Comparison of ENCODE assay signal across 31 cellular contexts in the genomic region with DNA sequence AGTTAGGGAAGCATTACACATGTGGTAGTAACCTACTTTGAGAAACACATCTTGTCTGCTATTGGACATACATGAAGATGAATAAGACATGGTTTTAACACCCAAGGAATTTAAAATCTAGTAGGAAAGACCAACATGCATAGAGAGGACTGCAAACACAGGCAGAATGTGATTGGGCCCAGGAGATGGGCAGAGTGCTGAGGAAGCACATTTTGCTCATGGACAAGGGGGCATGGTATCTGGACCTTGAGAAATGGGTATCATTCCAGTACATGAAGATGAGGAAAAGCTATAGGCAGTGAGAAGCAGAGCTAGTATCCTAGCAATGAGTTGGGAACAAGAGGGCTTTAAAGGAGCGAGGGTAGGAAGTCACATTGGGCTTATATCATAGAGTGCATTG.
"Had no signal": no experiment of that assay in that cellular context is flagged by ENCODE, and none has a peak within 500 bp of the region (broad histone marks: within the 10 kb centered on the region; RNA-seq: fewer than 3 reads in every experiment).

No MANE protein-coding gene starts in this region.

- H3K4me3 Mint-ChIP-seq: naive thymus-derived CD8-positive, alpha-beta T cell; natural killer cell treated with Interleukin-12 subunit alpha and Interleukin-12 subunit beta and Interleukin-15 and Interleukin-18, amount 100 ng/mL, for 72 hours; neural progenitor cell; stimulated activated memory B cell treated with anti-CD40 and anti-IgM and Interleukin-4, amounts not matched to agents 10 μg/mL and 1 μg/mL and 100 μg/mL, for 72 hours; stimulated activated naive CD8-positive, alpha-beta T cell treated with anti-CD3 and anti-CD28 coated beads, Interleukin-15, amount 100 ng/mL, for 72 hours; type B pancreatic cell had no signal

- H3K4me1 ChIP-seq: psoas muscle, suprapubic skin, testis, uterus had no signal

- H3K36me3 Mint-ChIP-seq: naive thymus-derived CD8-positive, alpha-beta T cell; natural killer cell treated with Interleukin-12 subunit alpha and Interleukin-12 subunit beta and Interleukin-15 and Interleukin-18, amount 100 ng/mL, for 72 hours; neural progenitor cell; stimulated activated memory B cell treated with anti-CD40 and anti-IgM and Interleukin-4, amounts not matched to agents 10 μg/mL and 1 μg/mL and 100 μg/mL, for 72 hours; type B pancreatic cell had no signal

- H3K4me2 ChIP-seq: neural progenitor cell, smooth muscle cell had no signal

- H3K4me1 Mint-ChIP-seq: stimulated activated naive CD8-positive, alpha-beta T cell treated with anti-CD3 and anti-CD28 coated beads, Interleukin-15, amount 100 ng/mL, for 72 hours had no signal

- H3K36me3 ChIP-seq: neural progenitor cell, ovary, spleen, suprapubic skin, tibial artery, transverse colon, upper lobe of right lung, uterus had no signal

- ATAC-seq: naive thymus-derived CD8-positive, alpha-beta T cell; natural killer cell treated with Interleukin-12 subunit alpha and Interleukin-12 subunit beta and Interleukin-15 and Interleukin-18, amount 100 ng/mL, for 72 hours; psoas muscle; right cardiac atrium; sciatic nerve; stimulated activated memory B cell treated with anti-CD40 and anti-IgM and Interleukin-4, amounts not matched to agents 10 μg/mL and 1 μg/mL and 100 μg/mL, for 72 hours; stimulated activated naive CD8-positive, alpha-beta T cell treated with anti-CD3 and anti-CD28 coated beads, Interleukin-15, amount 100 ng/mL, for 72 hours; stimulated activated naive CD8-positive, alpha-beta T cell treated with anti-CD3 and anti-CD28 coated beads, Interleukin-15, Interleukin-2, amounts not matched to agents 100 U/mL and 50 U/mL, for 24 hours; upper lobe of right lung had no signal

- H3K27me3 Mint-ChIP-seq: stimulated activated memory B cell treated with anti-CD40 and anti-IgM and Interleukin-4, amounts not matched to agents 10 μg/mL and 1 μg/mL and 100 μg/mL, for 72 hours; type B pancreatic cell had no signal

- H3K9me3 ChIP-seq: ovary, psoas muscle, spleen, suprapubic skin, testis, tibial artery, transverse colon, upper lobe of right lung, uterus had no signal

- H3K27ac Mint-ChIP-seq: naive thymus-derived CD8-positive, alpha-beta T cell; natural killer cell treated with Interleukin-12 subunit alpha and Interleukin-12 subunit beta and Interleukin-15 and Interleukin-18, amount 100 ng/mL, for 72 hours; neural progenitor cell; progenitor cell of endocrine pancreas; stimulated activated memory B cell treated with anti-CD40 and anti-IgM and Interleukin-4, amounts not matched to agents 10 μg/mL and 1 μg/mL and 100 μg/mL, for 72 hours; stimulated activated naive CD8-positive, alpha-beta T cell treated with anti-CD3 and anti-CD28 coated beads, Interleukin-15, amount 100 ng/mL, for 72 hours; type B pancreatic cell had no signal

- DNase-seq: naive thymus-derived CD8-positive, alpha-beta T cell; occipital lobe; ovary; posterior cingulate gyrus; psoas muscle; right cardiac atrium; spleen; stimulated activated CD4-positive, alpha-beta T cell treated with anti-CD3 and anti-CD28 coated beads, Interleukin-12 subunit alpha, Interleukin-12 subunit beta, amount 100 ng/mL, for 4 hours; stimulated activated CD4-positive, alpha-beta T cell treated with anti-CD3 and anti-CD28 coated beads, Interleukin-1b, Interleukin-23, amount 100 ng/mL, for 48 hours; stimulated activated CD4-positive, alpha-beta T cell treated with anti-CD3 and anti-CD28 coated beads, Interleukin-4, amount 100 ng/mL, for 1 hour; stimulated activated CD4-positive, alpha-beta T cell treated with anti-CD3 and anti-CD28 coated beads, Interleukin-4, amount 100 ng/mL, for 4 hours; stimulated activated CD8-positive, alpha-beta memory T cell treated with anti-CD3 and anti-CD28 coated beads, Interleukin-4, amount 100 ng/mL, for 48 hours; stimulated activated naive CD4-positive, alpha-beta T cell; stimulated activated naive CD8-positive, alpha-beta T cell treated with anti-CD3 and anti-CD28 coated beads, Interleukin-15, amount 100 ng/mL, for 72 hours; stimulated activated naive CD8-positive, alpha-beta T cell treated with anti-CD3 and anti-CD28 coated beads, Interleukin-15, Interleukin-2, amounts not matched to agents 100 U/mL and 50 U/mL, for 24 hours; substantia nigra; testis; tibial artery; transverse colon; upper lobe of right lung; uterus had no signal

- H3K4me3 ChIP-seq: neural progenitor cell, ovary, psoas muscle, skin epidermis, smooth muscle cell, spleen, suprapubic skin, testis, tibial artery, transverse colon, upper lobe of right lung, uterus had no signal

- H3K27me3 ChIP-seq: neural progenitor cell, ovary, suprapubic skin, testis, transverse colon, upper lobe of right lung, uterus had no signal

- H3K9me3 Mint-ChIP-seq: naive thymus-derived CD8-positive, alpha-beta T cell; natural killer cell treated with Interleukin-12 subunit alpha and Interleukin-12 subunit beta and Interleukin-15 and Interleukin-18, amount 100 ng/mL, for 72 hours; neural progenitor cell; stimulated activated memory B cell treated with anti-CD40 and anti-IgM and Interleukin-4, amounts not matched to agents 10 μg/mL and 1 μg/mL and 100 μg/mL, for 72 hours; stimulated activated naive CD8-positive, alpha-beta T cell treated with anti-CD3 and anti-CD28 coated beads, Interleukin-15, amount 100 ng/mL, for 72 hours; type B pancreatic cell had no signal

- H3K27ac ChIP-seq: neural progenitor cell, ovary, parathyroid adenoma, psoas muscle, skin epidermis, suprapubic skin, testis, tibial artery, transverse colon, upper lobe of right lung, uterus had no signal
